ENCODE assay signal across 2 cellular contexts in the genomic region with DNA sequence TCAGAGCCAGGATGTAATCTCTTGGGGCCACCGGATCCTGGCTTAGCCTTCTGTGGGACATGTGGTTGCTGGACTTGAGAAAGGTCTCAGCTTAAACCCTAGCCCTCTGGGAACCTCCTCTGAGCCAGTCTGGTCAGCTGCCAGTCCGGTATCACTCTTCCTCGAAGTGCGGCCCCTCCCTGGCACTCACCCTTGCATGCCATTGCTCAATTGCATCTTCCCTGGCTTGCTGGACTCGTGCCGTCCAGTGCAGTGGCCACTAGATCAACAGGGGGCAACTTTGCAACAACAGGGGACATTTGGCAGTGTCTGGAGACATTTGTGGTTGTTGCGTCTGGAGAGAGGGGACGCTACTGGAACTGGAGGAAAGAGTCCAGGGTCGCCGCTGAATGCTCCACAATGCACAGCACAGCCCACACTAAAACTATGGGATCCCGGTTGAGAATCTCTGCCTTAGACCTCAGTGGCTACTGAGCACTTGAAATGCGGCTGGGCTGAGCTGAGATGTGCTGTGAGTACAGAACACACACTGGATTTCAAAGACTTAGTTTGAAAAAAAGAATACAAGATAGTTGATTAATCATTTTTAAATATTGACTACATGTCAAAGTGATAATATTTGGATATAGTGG.
TF ChIP-seq lines count a peak whose summit lies in the region.

No MANE protein-coding gene starts in this region.

TF ChIP-seq in A549, 52 proteins besides CTCF, POLR2A, EP300 and RAD21:
- 0 out of 3 replicates have a peak, but pooled peaks have one; percentile 15 for TF ChIP-seq SMC3 (IDR thresholded peaks at IDR 0.05)
- peak; percentile 56 to 93; a peak in 3 of 4 replicates for TF ChIP-seq CEBPB (IDR thresholded peaks at IDR 0.05)
- TF ChIP-seq GATA3 (IDR thresholded peaks at IDR 0.05; ENCODE audit: borderline replicate concordance), result peak; percentile 42; the same call in 1 of the 2 replicates
- TF ChIP-seq ESRRA (IDR thresholded peaks at IDR 0.05; ENCODE audit: borderline replicate concordance, low read length), result no peak
- TF ChIP-seq, protein P1, sequence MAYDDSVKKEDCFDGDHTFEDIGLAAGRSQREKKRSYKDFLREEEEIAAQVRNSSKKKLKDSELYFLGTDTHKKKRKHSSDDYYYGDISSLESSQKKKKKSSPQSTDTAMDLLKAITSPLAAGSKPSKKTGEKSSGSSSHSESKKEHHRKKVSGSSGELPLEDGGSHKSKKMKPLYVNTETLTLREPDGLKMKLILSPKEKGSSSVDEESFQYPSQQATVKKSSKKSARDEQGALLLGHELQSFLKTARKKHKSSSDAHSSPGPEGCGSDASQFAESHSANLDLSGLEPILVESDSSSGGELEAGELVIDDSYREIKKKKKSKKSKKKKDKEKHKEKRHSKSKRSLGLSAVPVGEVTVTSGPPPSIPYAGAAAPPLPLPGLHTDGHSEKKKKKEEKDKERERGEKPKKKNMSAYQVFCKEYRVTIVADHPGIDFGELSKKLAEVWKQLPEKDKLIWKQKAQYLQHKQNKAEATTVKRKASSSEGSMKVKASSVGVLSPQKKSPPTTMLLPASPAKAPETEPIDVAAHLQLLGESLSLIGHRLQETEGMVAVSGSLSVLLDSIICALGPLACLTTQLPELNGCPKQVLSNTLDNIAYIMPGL (CRISPR knock-in tag; IDR thresholded peaks at IDR 0.05; ENCODE audit: borderline replicate concordance), result no peak
- no peak for TF ChIP-seq CBX8 (IDR thresholded peaks at IDR 0.05)
- TF ChIP-seq, protein P2, sequence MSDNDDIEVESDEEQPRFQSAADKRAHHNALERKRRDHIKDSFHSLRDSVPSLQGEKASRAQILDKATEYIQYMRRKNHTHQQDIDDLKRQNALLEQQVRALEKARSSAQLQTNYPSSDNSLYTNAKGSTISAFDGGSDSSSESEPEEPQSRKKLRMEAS (IDR thresholded peaks at IDR 0.05), result peak; percentile 62; the same call in 1 of the 2 replicates
- no peak for TF ChIP-seq NPAS2 (CRISPR knock-in tag; IDR thresholded peaks at IDR 0.05; ENCODE audit: borderline replicate concordance)
- TF ChIP-seq MYC (IDR thresholded peaks at IDR 0.05; ENCODE audit: borderline replicate concordance, low read length), result no peak
- TF ChIP-seq JUN (IDR thresholded peaks at IDR 0.05), result peak in 1 of 2 experiments; percentile 59; a peak in 1 of 5 replicates
- TF ChIP-seq MAZ (IDR thresholded peaks at IDR 0.05; ENCODE audit: borderline replicate concordance, low read depth, low read length), result no peak
- no peak for TF ChIP-seq JUNB (IDR thresholded peaks at IDR 0.05)
- 0 out of 2 replicates have a peak, but pooled peaks have one; percentile 11 for TF ChIP-seq ZSCAN20 (CRISPR knock-in tag; IDR thresholded peaks at IDR 0.05)
- no peak for TF ChIP-seq KDM5A (IDR thresholded peaks at IDR 0.05)
- TF ChIP-seq, protein P3, sequence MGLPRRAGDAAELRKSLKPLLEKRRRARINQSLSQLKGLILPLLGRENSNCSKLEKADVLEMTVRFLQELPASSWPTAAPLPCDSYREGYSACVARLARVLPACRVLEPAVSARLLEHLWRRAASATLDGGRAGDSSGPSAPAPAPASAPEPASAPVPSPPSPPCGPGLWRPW (IDR thresholded peaks at IDR 0.05), result no peak
- TF ChIP-seq ZNF302 (CRISPR knock-in tag; IDR thresholded peaks at IDR 0.05), result no peak
- TF ChIP-seq TP53 (CRISPR knock-in tag; IDR thresholded peaks at IDR 0.05), result no peak
- TF ChIP-seq, protein P4, sequence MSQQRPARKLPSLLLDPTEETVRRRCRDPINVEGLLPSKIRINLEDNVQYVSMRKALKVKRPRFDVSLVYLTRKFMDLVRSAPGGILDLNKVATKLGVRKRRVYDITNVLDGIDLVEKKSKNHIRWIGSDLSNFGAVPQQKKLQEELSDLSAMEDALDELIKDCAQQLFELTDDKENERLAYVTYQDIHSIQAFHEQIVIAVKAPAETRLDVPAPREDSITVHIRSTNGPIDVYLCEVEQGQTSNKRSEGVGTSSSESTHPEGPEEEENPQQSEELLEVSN (IDR thresholded peaks at IDR 0.05; ENCODE audit: borderline replicate concordance, low read depth), result peak; percentile 56

TF ChIP-seq in H1, 55 proteins besides CTCF, POLR2A, EP300 and RAD21:
- no peak for TF ChIP-seq NANOG (IDR thresholded peaks at IDR 0.05; ENCODE audit: insufficient read depth, low read depth, low read length, poor library complexity, severe bottlenecking)
- no peak for TF ChIP-seq CREB1 (IDR thresholded peaks at IDR 0.05)
- no peak for TF ChIP-seq CTBP2 (IDR thresholded peaks at IDR 0.05; ENCODE audit: borderline replicate concordance, insufficient read depth, insufficient read length, low read length)
- TF ChIP-seq TCF12 (IDR thresholded peaks at IDR 0.05; ENCODE audit: low read depth, low read length), result no peak
- TF ChIP-seq KDM4A (IDR thresholded peaks at IDR 0.05; ENCODE audit: low read depth, low read length, severe bottlenecking), result no peak
- TF ChIP-seq CBX5 (IDR thresholded peaks at IDR 0.05; ENCODE audit: low read depth, low read length), result no peak
- TF ChIP-seq, protein P5, sequence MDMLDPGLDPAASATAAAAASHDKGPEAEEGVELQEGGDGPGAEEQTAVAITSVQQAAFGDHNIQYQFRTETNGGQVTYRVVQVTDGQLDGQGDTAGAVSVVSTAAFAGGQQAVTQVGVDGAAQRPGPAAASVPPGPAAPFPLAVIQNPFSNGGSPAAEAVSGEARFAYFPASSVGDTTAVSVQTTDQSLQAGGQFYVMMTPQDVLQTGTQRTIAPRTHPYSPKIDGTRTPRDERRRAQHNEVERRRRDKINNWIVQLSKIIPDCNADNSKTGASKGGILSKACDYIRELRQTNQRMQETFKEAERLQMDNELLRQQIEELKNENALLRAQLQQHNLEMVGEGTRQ (IDR thresholded peaks at IDR 0.05; ENCODE audit: low read length), result no peak
- no peak for TF ChIP-seq JUN (IDR thresholded peaks at IDR 0.05; ENCODE audit: low read depth, low read length)
- TF ChIP-seq, protein P6, sequence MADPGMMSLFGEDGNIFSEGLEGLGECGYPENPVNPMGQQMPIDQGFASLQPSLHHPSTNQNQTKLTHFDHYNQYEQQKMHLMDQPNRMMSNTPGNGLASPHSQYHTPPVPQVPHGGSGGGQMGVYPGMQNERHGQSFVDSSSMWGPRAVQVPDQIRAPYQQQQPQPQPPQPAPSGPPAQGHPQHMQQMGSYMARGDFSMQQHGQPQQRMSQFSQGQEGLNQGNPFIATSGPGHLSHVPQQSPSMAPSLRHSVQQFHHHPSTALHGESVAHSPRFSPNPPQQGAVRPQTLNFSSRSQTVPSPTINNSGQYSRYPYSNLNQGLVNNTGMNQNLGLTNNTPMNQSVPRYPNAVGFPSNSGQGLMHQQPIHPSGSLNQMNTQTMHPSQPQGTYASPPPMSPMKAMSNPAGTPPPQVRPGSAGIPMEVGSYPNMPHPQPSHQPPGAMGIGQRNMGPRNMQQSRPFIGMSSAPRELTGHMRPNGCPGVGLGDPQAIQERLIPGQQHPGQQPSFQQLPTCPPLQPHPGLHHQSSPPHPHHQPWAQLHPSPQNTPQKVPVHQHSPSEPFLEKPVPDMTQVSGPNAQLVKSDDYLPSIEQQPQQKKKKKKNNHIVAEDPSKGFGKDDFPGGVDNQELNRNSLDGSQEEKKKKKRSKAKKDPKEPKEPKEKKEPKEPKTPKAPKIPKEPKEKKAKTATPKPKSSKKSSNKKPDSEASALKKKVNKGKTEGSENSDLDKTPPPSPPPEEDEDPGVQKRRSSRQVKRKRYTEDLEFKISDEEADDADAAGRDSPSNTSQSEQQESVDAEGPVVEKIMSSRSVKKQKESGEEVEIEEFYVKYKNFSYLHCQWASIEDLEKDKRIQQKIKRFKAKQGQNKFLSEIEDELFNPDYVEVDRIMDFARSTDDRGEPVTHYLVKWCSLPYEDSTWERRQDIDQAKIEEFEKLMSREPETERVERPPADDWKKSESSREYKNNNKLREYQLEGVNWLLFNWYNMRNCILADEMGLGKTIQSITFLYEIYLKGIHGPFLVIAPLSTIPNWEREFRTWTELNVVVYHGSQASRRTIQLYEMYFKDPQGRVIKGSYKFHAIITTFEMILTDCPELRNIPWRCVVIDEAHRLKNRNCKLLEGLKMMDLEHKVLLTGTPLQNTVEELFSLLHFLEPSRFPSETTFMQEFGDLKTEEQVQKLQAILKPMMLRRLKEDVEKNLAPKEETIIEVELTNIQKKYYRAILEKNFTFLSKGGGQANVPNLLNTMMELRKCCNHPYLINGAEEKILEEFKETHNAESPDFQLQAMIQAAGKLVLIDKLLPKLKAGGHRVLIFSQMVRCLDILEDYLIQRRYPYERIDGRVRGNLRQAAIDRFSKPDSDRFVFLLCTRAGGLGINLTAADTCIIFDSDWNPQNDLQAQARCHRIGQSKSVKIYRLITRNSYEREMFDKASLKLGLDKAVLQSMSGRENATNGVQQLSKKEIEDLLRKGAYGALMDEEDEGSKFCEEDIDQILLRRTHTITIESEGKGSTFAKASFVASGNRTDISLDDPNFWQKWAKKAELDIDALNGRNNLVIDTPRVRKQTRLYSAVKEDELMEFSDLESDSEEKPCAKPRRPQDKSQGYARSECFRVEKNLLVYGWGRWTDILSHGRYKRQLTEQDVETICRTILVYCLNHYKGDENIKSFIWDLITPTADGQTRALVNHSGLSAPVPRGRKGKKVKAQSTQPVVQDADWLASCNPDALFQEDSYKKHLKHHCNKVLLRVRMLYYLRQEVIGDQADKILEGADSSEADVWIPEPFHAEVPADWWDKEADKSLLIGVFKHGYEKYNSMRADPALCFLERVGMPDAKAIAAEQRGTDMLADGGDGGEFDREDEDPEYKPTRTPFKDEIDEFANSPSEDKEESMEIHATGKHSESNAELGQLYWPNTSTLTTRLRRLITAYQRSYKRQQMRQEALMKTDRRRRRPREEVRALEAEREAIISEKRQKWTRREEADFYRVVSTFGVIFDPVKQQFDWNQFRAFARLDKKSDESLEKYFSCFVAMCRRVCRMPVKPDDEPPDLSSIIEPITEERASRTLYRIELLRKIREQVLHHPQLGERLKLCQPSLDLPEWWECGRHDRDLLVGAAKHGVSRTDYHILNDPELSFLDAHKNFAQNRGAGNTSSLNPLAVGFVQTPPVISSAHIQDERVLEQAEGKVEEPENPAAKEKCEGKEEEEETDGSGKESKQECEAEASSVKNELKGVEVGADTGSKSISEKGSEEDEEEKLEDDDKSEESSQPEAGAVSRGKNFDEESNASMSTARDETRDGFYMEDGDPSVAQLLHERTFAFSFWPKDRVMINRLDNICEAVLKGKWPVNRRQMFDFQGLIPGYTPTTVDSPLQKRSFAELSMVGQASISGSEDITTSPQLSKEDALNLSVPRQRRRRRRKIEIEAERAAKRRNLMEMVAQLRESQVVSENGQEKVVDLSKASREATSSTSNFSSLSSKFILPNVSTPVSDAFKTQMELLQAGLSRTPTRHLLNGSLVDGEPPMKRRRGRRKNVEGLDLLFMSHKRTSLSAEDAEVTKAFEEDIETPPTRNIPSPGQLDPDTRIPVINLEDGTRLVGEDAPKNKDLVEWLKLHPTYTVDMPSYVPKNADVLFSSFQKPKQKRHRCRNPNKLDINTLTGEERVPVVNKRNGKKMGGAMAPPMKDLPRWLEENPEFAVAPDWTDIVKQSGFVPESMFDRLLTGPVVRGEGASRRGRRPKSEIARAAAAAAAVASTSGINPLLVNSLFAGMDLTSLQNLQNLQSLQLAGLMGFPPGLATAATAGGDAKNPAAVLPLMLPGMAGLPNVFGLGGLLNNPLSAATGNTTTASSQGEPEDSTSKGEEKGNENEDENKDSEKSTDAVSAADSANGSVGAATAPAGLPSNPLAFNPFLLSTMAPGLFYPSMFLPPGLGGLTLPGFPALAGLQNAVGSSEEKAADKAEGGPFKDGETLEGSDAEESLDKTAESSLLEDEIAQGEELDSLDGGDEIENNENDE (IDR thresholded peaks at IDR 0.05; ENCODE audit: insufficient replicate concordance, low read length), result no peak
- TF ChIP-seq RBBP5 (IDR thresholded peaks at IDR 0.05; ENCODE audit: borderline replicate concordance, low read depth, low read length), result no peak
- TF ChIP-seq, protein P2 (IDR thresholded peaks at IDR 0.05), result no peak
- TF ChIP-seq SIRT6 (IDR thresholded peaks at IDR 0.05; ENCODE audit: low read length), result no peak
- TF ChIP-seq PHF8 (conservative IDR thresholded peaks at IDR 0.05; ENCODE audit: low read depth, low read length), result no peak
- TF ChIP-seq HDAC6 (IDR thresholded peaks at IDR 0.05; ENCODE audit: low read depth, low read length), result no peak
- TF ChIP-seq SP4 (IDR thresholded peaks at IDR 0.05; ENCODE audit: low read length), result no peak
- no peak for TF ChIP-seq ZNF274 (IDR thresholded peaks at IDR 0.05; ENCODE audit: borderline replicate concordance, extremely low read depth, low read length)
- TF ChIP-seq YY1 (IDR thresholded peaks at IDR 0.05; ENCODE audit: low read depth, low read length), result no peak
- TF ChIP-seq, protein P4 (IDR thresholded peaks at IDR 0.05), result no peak
